29 cellular contexts compared by ENCODE assay signal in genomic region chr2:160794926-160795325, GRCh38.
"Had no signal": no experiment of that assay in that cellular context is flagged by ENCODE, and none has a peak within 500 bp of the region (broad histone marks: within the 10 kb centered on the region; RNA-seq: fewer than 3 reads in every experiment).

No MANE protein-coding gene starts in this region.

- H3K36me3 Mint-ChIP-seq: activated naive CD4-positive, alpha-beta T cell treated with anti-CD3 and anti-CD28 coated beads, Interleukin-2, amount 50 U/mL, for 24 hours had no signal

- H3K9me3 ChIP-seq: Peyer's patch, SJSA1 had no signal

- H3K4me3 ChIP-seq: cardiac muscle cell, Peyer's patch, SJSA1 had no signal

- DNase-seq: activated CD4-positive, alpha-beta T cell treated with anti-CD3 and anti-CD28 coated beads for 48 hours; activated CD4-positive, alpha-beta T cell treated with anti-CD3 and anti-CD28 coated beads, Interleukin-2, amount 50 U/mL, for 4 hours; activated CD4-positive, CD25-positive, alpha-beta regulatory T cell treated with anti-CD3 and anti-CD28 coated beads, Interleukin-2, amount 50 U/mL, for 72 hours; activated CD8-positive, alpha-beta memory T cell treated with anti-CD3 and anti-CD28 coated beads, Interleukin-2, amount 50 U/mL, for 48 hours; activated CD8-positive, alpha-beta T cell treated with anti-CD3 and anti-CD28 coated beads, Interleukin-2, amount 10 ng/mL, durations not matched to agents 7 days and 5 days; activated effector memory CD4-positive, alpha-beta T cell treated with Interleukin-2 at 50 U/mL for 16 hours; activated naive CD4-positive, alpha-beta T cell; activated T-cell treated with anti-CD3 and anti-CD28 coated beads, Interleukin-2, amount 50 U/mL, for 1 hour; brain microvascular endothelial cell; KBM-7; NCI-H1092 treated with DMSO at 0.1 percent for 48 hours; NCI-H1417 treated with DMSO at 0.1 percent for 48 hours; NCI-H1694; NCI-H2029; NCI-H2107; NCI-H2171 treated with DMSO at 0.1 percent for 48 hours; NCI-H345; NCI-H510A; NCI-H526 treated with DMSO at 0.1 percent for 48 hours; NK-92 treated with Interleukin-12 subunit alpha and Interleukin-12 subunit beta, amount 100 ng/mL, for 24 hours; Peyer's patch; Right ventricle myocardium superior had no signal

- H3K27ac Mint-ChIP-seq: activated CD8-positive, alpha-beta T cell treated with anti-CD3 and anti-CD28 coated beads, Interleukin-2, amount 10 ng/mL, durations not matched to agents 7 days and 5 days; activated naive CD4-positive, alpha-beta T cell treated with anti-CD3 and anti-CD28 coated beads, Interleukin-2, amount 50 U/mL, for 24 hours; T-helper 1 cell treated with Interleukin-12 subunit alpha and Interleukin-12 subunit beta and Interleukin-4 antibody, amounts not matched to agents 30 μg/mL and 1 μg/mL, for 36 hours; WTC11 had no signal

- H3K4me1 Mint-ChIP-seq: activated naive CD4-positive, alpha-beta T cell treated with anti-CD3 and anti-CD28 coated beads, Interleukin-2, amount 50 U/mL, for 24 hours; WTC11 had no signal

- ATAC-seq: activated CD8-positive, alpha-beta T cell treated with anti-CD3 and anti-CD28 coated beads, Interleukin-2, amount 10 ng/mL, durations not matched to agents 7 days and 5 days; SK-N-SH treated with all-trans-retinoic acid at 6 μM for 48 hours; WTC11 had no signal

- H3K4me1 ChIP-seq: Peyer's patch, SJSA1 had no signal

- H3K4me3 Mint-ChIP-seq: activated CD8-positive, alpha-beta T cell treated with anti-CD3 and anti-CD28 coated beads, Interleukin-2, amount 10 ng/mL, durations not matched to agents 7 days and 5 days; activated naive CD4-positive, alpha-beta T cell treated with anti-CD3 and anti-CD28 coated beads, Interleukin-2, amount 50 U/mL, for 24 hours; T-helper 1 cell treated with Interleukin-12 subunit alpha and Interleukin-12 subunit beta and Interleukin-4 antibody, amounts not matched to agents 30 μg/mL and 1 μg/mL, for 36 hours; WTC11 had no signal

- H3K27me3 ChIP-seq: brain microvascular endothelial cell, cardiac muscle cell, Peyer's patch, SJSA1 had no signal

- H3K27ac ChIP-seq: brain microvascular endothelial cell, cardiac muscle cell, Peyer's patch, RWPE1, SJSA1 had no signal

- H3K36me3 ChIP-seq: brain microvascular endothelial cell, cardiac muscle cell, Peyer's patch, SJSA1 had no signal

- H3K27me3 Mint-ChIP-seq: activated naive CD4-positive, alpha-beta T cell treated with anti-CD3 and anti-CD28 coated beads, Interleukin-2, amount 50 U/mL, for 24 hours had no signal
